33 cellular contexts compared by ENCODE assay signal in genomic region chr11:132878111-132878510, GRCh38.
"Had no signal": no experiment of that assay in that cellular context is flagged by ENCODE, and none has a peak within 500 bp of the region (broad histone marks: within the 10 kb centered on the region; RNA-seq: fewer than 3 reads in every experiment).

No MANE protein-coding gene starts in this region.

- H3K4me1 ChIP-seq: adrenal gland, ascending aorta, body of pancreas, breast epithelium had no signal

- H3K27ac ChIP-seq: adrenal gland, ascending aorta, body of pancreas, brain microvascular endothelial cell, breast epithelium, cardiac muscle cell had no signal

- FAIRE-seq: astrocyte, bronchial epithelial cell had no signal

- H3K27me3 ChIP-seq: adrenal gland, ascending aorta, body of pancreas, brain microvascular endothelial cell, breast epithelium, cardiac muscle cell had no signal

- H3K4me3 ChIP-seq: adrenal gland, ascending aorta, body of pancreas, breast epithelium, cardiac muscle cell had no signal

- H3K9me3 ChIP-seq: adrenal gland, ascending aorta, body of pancreas, breast epithelium had no signal

- H3K36me3 ChIP-seq: adrenal gland, ascending aorta, brain microvascular endothelial cell, breast epithelium, cardiac muscle cell had no signal

- DNase-seq: activated effector memory CD4-positive, alpha-beta T cell treated with anti-CD3 and anti-CD28 coated beads, Interleukin-2, amount 50 U/mL, for 16 hours; activated effector memory CD4-positive, alpha-beta T cell treated with Interleukin-2 at 50 U/mL for 16 hours; activated gamma-delta T cell; activated gamma-delta T cell treated with Interleukin-2 at 50 U/mL for 16 hours; activated naive CD4-positive, alpha-beta T cell; activated naive CD4-positive, alpha-beta T cell treated with anti-CD3 and anti-CD28 coated beads for 36 hours; activated naive CD4-positive, alpha-beta T cell treated with anti-CD3 and anti-CD28 coated beads, Interleukin-2, amount 10 ng/mL, durations not matched to agents 7 days and 5 days; activated naive CD4-positive, alpha-beta T cell treated with anti-CD3 and anti-CD28 coated beads, Interleukin-2, amount 50 U/mL, for 16 hours; activated naive CD4-positive, alpha-beta T cell treated with Interleukin-2 at 50 U/mL for 16 hours; activated naive CD8-positive, alpha-beta T cell treated with anti-CD3 and anti-CD28 coated beads for 36 hours; activated naive CD8-positive, alpha-beta T cell treated with anti-CD3 and anti-CD28 coated beads, Interleukin-2, amount 10 ng/mL, durations not matched to agents 7 days and 5 days; activated naive CD8-positive, alpha-beta T cell treated with anti-CD3 and anti-CD28 coated beads, Interleukin-2, amount 50 U/mL, for 24 hours; activated T-cell treated with anti-CD3 and anti-CD28 coated beads, Interleukin-2, amount 50 U/mL, for 1 hour; activated T-cell treated with anti-CD3 and anti-CD28 coated beads, Interleukin-2, amount 50 U/mL, for 24 hours; activated T-cell treated with anti-CD3 and anti-CD28 coated beads, Interleukin-2, amount 50 U/mL, for 4 hours; activated T-cell treated with anti-CD3 and anti-CD28 coated beads, Interleukin-2, amount 50 U/mL, for 72 hours; adrenal gland; amniotic stem cell; amygdala; anterior cingulate cortex; aorta; body of pancreas; brain microvascular endothelial cell; caudate nucleus; central memory CD4-positive, alpha-beta T cell; cerebellar nuclear complex had no signal

- ATAC-seq: activated naive CD4-positive, alpha-beta T cell treated with anti-CD3 and anti-CD28 coated beads, Interleukin-2, amount 50 U/mL, for 72 hours; activated naive CD8-positive, alpha-beta T cell treated with anti-CD3 and anti-CD28 coated beads, Interleukin-2, amount 50 U/mL, for 24 hours; activated T-cell treated with anti-CD3 and anti-CD28 coated beads, Interleukin-2, amount 50 U/mL, for 4 hours; activated T-cell treated with anti-CD3 and anti-CD28 coated beads, Interleukin-2, amount 50 U/mL, for 72 hours; activated T-helper 17 cell treated with anti-CD3 and anti-CD28 coated beads, Interleukin-2, amount 50 U/mL, for 72 hours; body of pancreas had no signal
